ENCODE assay signal across 1 cellular context in the genomic region with DNA sequence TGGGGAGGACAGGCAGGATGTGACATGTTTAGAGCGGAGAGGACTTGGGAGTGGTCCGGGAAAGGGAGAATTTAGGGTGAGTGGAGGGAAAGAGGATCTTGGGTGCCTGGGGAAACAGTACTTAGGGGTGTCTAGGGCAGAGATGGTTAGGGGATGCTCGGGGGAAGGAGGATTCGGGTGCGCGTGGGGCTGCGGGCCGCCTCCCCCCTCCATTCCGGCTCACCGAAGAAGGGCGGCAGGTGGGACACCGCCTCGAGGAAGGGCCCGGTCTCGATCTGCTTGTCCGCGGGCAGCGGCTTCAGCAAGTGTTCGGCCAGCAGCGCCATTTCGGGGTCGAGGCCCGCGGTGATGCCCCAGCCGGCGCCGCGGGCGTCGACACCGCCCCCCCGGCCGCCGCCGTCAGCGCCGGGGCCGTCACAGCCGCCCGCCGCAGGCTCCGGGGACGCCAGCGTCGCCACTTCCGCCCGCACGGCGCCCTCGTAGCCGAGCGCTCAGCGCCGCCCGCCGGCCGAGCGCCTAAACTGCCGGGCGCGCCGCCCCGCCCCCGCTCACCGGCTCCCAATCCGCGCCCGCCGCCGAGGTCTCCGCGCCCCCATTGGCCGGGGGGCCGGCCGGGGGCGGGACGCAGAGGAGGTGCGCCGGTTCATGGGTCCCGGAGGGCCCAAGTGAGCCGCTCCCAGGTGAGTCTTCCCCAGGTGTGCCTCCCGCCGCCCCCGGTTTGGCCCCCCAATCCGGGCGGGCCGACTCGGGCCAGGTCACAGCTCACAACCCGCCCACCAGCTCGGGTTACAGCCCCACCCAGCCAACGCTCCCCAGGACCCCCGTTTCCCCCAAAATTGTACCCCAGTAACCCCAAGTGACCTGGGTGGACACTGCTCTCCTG.
TF ChIP-seq lines count a peak whose summit lies in the region.

A gene with protein sequence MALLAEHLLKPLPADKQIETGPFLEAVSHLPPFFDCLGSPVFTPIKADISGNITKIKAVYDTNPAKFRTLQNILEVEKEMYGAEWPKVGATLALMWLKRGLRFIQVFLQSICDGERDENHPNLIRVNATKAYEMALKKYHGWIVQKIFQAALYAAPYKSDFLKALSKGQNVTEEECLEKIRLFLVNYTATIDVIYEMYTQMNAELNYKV (minus strand): TSS at position 493 of the 883 bp plus-strand sequence. CDS start 167 bp downstream, at position 326.

TF ChIP-seq in K562, 482 proteins besides CTCF, POLR2A, EP300 and RAD21 (continued from another document and continues in another):
- TF ChIP-seq, protein P1, sequence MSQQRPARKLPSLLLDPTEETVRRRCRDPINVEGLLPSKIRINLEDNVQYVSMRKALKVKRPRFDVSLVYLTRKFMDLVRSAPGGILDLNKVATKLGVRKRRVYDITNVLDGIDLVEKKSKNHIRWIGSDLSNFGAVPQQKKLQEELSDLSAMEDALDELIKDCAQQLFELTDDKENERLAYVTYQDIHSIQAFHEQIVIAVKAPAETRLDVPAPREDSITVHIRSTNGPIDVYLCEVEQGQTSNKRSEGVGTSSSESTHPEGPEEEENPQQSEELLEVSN (IDR thresholded peaks at IDR 0.05; ENCODE audit: borderline replicate concordance in 1 of 2, extremely low read depth in 1 of 2, insufficient read depth in 1 of 2, insufficient read length in 1 of 2, low read depth in 1 of 2, low read length in 1 of 2, poor library complexity in 1 of 2, severe bottlenecking in 1 of 2) = peak; percentile 35 to 78
- TF ChIP-seq LARP7 (IDR thresholded peaks at IDR 0.05) (0 out of 2 replicates have a peak, but pooled peaks have one; percentile 19), CTBP1 (IDR thresholded peaks at IDR 0.05; ENCODE audit: borderline replicate concordance) (peak; percentile 78; the same call in 1 of the 2 replicates), HDAC2 (IDR thresholded peaks at IDR 0.05) (no peak), ZNF263 (CRISPR knock-in tag; IDR thresholded peaks at IDR 0.05; ENCODE audit: borderline replicate concordance) (peak; percentile 77), MYC (IDR thresholded peaks at IDR 0.05; ENCODE audit: low read depth, low read length) (peak; percentile 52; the same call in 1 of the 2 replicates), MYC (CRISPR knock-in tag; IDR thresholded peaks at IDR 0.05; ENCODE audit: borderline replicate concordance, low read depth) (no peak), NR2C2 (CRISPR knock-in tag; IDR thresholded peaks at IDR 0.05) (no peak), NR2C2 (tag; IDR thresholded peaks at IDR 0.05) (peak; percentile 68; the same call in 1 of the 2 replicates), CREM (IDR thresholded peaks at IDR 0.05; ENCODE audit: low read depth) (peak; percentile 88), CREB1 (IDR thresholded peaks at IDR 0.05) (peak; percentile 82), CREB1 (CRISPR knock-in tag; IDR thresholded peaks at IDR 0.05) (no peak), POLR2H (tag; IDR thresholded peaks at IDR 0.05; ENCODE audit: low read depth) (no peak), RFX1 (IDR thresholded peaks at IDR 0.05) (no peak), RBM22 (IDR thresholded peaks at IDR 0.05; ENCODE audit: low read depth, low read length, poor library complexity, severe bottlenecking) (no peak), ZNF384 (IDR thresholded peaks at IDR 0.05; ENCODE audit: low read depth, low read length) (no peak), KDM5B (IDR thresholded peaks at IDR 0.05; ENCODE audit: insufficient replicate concordance, low read depth, low read length) (peak; percentile 37)
- TF ChIP-seq, protein P2, sequence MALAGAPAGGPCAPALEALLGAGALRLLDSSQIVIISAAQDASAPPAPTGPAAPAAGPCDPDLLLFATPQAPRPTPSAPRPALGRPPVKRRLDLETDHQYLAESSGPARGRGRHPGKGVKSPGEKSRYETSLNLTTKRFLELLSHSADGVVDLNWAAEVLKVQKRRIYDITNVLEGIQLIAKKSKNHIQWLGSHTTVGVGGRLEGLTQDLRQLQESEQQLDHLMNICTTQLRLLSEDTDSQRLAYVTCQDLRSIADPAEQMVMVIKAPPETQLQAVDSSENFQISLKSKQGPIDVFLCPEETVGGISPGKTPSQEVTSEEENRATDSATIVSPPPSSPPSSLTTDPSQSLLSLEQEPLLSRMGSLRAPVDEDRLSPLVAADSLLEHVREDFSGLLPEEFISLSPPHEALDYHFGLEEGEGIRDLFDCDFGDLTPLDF (CRISPR knock-in tag; IDR thresholded peaks at IDR 0.05) = no peak
- TF ChIP-seq, protein P3, sequence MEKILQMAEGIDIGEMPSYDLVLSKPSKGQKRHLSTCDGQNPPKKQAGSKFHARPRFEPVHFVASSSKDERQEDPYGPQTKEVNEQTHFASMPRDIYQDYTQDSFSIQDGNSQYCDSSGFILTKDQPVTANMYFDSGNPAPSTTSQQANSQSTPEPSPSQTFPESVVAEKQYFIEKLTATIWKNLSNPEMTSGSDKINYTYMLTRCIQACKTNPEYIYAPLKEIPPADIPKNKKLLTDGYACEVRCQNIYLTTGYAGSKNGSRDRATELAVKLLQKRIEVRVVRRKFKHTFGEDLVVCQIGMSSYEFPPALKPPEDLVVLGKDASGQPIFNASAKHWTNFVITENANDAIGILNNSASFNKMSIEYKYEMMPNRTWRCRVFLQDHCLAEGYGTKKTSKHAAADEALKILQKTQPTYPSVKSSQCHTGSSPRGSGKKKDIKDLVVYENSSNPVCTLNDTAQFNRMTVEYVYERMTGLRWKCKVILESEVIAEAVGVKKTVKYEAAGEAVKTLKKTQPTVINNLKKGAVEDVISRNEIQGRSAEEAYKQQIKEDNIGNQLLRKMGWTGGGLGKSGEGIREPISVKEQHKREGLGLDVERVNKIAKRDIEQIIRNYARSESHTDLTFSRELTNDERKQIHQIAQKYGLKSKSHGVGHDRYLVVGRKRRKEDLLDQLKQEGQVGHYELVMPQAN (IDR thresholded peaks at IDR 0.05; ENCODE audit: borderline replicate concordance) = 0 out of 2 replicates have a peak, but pooled peaks have one; percentile 25
- TF ChIP-seq, protein P4, sequence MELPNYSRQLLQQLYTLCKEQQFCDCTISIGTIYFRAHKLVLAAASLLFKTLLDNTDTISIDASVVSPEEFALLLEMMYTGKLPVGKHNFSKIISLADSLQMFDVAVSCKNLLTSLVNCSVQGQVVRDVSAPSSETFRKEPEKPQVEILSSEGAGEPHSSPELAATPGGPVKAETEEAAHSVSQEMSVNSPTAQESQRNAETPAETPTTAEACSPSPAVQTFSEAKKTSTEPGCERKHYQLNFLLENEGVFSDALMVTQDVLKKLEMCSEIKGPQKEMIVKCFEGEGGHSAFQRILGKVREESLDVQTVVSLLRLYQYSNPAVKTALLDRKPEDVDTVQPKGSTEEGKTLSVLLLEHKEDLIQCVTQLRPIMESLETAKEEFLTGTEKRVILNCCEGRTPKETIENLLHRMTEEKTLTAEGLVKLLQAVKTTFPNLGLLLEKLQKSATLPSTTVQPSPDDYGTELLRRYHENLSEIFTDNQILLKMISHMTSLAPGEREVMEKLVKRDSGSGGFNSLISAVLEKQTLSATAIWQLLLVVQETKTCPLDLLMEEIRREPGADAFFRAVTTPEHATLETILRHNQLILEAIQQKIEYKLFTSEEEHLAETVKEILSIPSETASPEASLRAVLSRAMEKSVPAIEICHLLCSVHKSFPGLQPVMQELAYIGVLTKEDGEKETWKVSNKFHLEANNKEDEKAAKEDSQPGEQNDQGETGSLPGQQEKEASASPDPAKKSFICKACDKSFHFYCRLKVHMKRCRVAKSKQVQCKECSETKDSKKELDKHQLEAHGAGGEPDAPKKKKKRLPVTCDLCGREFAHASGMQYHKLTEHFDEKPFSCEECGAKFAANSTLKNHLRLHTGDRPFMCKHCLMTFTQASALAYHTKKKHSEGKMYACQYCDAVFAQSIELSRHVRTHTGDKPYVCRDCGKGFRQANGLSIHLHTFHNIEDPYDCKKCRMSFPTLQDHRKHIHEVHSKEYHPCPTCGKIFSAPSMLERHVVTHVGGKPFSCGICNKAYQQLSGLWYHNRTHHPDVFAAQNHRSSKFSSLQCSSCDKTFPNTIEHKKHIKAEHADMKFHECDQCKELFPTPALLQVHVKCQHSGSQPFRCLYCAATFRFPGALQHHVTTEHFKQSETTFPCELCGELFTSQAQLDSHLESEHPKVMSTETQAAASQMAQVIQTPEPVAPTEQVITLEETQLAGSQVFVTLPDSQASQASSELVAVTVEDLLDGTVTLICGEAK (IDR thresholded peaks at IDR 0.05) = peak; percentile 71
- TF ChIP-seq, protein P4 (CRISPR knock-in tag; IDR thresholded peaks at IDR 0.05) = peak; percentile 20; the same call in 1 of the 2 replicates
- TF ChIP-seq, protein P5, sequence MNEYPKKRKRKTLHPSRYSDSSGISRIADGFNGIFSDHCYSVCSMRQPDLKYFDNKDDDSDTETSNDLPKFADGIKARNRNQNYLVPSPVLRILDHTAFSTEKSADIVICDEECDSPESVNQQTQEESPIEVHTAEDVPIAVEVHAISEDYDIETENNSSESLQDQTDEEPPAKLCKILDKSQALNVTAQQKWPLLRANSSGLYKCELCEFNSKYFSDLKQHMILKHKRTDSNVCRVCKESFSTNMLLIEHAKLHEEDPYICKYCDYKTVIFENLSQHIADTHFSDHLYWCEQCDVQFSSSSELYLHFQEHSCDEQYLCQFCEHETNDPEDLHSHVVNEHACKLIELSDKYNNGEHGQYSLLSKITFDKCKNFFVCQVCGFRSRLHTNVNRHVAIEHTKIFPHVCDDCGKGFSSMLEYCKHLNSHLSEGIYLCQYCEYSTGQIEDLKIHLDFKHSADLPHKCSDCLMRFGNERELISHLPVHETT (CRISPR knock-in tag; conservative IDR thresholded peaks at IDR 0.05 in 1 of 2, IDR thresholded peaks at IDR 0.05 in 1 of 2) = peak in 1 of 2 experiments; percentile 67; a peak in 1 of 4 replicates
- TF ChIP-seq, protein P6, sequence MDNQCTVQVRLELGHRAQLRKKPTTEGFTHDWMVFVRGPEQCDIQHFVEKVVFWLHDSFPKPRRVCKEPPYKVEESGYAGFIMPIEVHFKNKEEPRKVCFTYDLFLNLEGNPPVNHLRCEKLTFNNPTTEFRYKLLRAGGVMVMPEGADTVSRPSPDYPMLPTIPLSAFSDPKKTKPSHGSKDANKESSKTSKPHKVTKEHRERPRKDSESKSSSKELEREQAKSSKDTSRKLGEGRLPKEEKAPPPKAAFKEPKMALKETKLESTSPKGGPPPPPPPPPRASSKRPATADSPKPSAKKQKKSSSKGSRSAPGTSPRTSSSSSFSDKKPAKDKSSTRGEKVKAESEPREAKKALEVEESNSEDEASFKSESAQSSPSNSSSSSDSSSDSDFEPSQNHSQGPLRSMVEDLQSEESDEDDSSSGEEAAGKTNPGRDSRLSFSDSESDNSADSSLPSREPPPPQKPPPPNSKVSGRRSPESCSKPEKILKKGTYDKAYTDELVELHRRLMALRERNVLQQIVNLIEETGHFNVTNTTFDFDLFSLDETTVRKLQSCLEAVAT (IDR thresholded peaks at IDR 0.05) = peak in 1 of 2 experiments; percentile 71; a peak in 1 of 4 replicates
- TF ChIP-seq, protein P7, sequence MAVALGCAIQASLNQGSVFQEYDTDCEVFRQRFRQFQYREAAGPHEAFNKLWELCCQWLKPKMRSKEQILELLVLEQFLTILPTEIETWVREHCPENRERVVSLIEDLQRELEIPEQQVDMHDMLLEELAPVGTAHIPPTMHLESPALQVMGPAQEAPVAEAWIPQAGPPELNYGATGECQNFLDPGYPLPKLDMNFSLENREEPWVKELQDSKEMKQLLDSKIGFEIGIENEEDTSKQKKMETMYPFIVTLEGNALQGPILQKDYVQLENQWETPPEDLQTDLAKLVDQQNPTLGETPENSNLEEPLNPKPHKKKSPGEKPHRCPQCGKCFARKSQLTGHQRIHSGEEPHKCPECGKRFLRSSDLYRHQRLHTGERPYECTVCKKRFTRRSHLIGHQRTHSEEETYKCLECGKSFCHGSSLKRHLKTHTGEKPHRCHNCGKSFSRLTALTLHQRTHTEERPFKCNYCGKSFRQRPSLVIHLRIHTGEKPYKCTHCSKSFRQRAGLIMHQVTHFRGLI (CRISPR knock-in tag; IDR thresholded peaks at IDR 0.05) = no peak
- TF ChIP-seq, protein P8, sequence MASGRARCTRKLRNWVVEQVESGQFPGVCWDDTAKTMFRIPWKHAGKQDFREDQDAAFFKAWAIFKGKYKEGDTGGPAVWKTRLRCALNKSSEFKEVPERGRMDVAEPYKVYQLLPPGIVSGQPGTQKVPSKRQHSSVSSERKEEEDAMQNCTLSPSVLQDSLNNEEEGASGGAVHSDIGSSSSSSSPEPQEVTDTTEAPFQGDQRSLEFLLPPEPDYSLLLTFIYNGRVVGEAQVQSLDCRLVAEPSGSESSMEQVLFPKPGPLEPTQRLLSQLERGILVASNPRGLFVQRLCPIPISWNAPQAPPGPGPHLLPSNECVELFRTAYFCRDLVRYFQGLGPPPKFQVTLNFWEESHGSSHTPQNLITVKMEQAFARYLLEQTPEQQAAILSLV (tag; IDR thresholded peaks at IDR 0.05) = no peak
